In genomic region chr6:11784341-11784740, GRCh38 we compare ENCODE assay signal across 28 cellular contexts. TPM values are rescaled to one million over a fixed set of nuclear protein-coding genes. Genes with fewer than 3 reads are reported as not detected.
"Had no signal": no experiment of that assay in that cellular context is flagged by ENCODE, and none has a peak within 500 bp of the region (broad histone marks: within the 10 kb centered on the region; RNA-seq: fewer than 3 reads in every experiment).

No MANE protein-coding gene starts in this region.

- H2AFZ ChIP-seq: neural progenitor cell, parathyroid adenoma had no signal

- H3K9ac ChIP-seq: neural progenitor cell, parathyroid adenoma had no signal

- H3K4me2 ChIP-seq: neural progenitor cell had no signal

- H3K4me1 ChIP-seq: parathyroid adenoma, psoas muscle, right lobe of liver, sigmoid colon, tibial nerve, vagina had no signal

- H3K79me2 ChIP-seq: parathyroid adenoma had no signal

- DNase-seq: nephron progenitor cell; occipital lobe; ovary; posterior cingulate gyrus; psoas muscle; right cardiac atrium; right lobe of liver; sigmoid colon; small intestine; stimulated activated CD4-positive, alpha-beta T cell treated with anti-CD3 and anti-CD28 coated beads, Interleukin-15, amount 100 ng/mL, for 24 hours; stimulated activated CD4-positive, alpha-beta T cell treated with anti-CD3 and anti-CD28 coated beads, Interleukin-2, amount 100 ng/mL, for 24 hours; stimulated activated CD4-positive, alpha-beta T cell treated with anti-CD3 and anti-CD28 coated beads, Interleukin-2, amount 100 ng/mL, for 48 hours; stimulated activated CD4-positive, alpha-beta T cell treated with anti-CD3 and anti-CD28 coated beads, Interleukin-4, amount 100 ng/mL, for 24 hours; stimulated activated naive B cell treated with anti-CD40 and anti-IgM and Interleukin-4, amounts not matched to agents 10 μg/mL and 1 μg/mL and 100 μg/mL, for 72 hours; stimulated activated naive CD4-positive, alpha-beta T cell treated with Interleukin-2 at 50 U/mL for 16 hours; stomach; thyroid gland; upper lobe of left lung had no signal

- H3K27me3 Mint-ChIP-seq: progenitor cell of endocrine pancreas; stimulated activated naive CD8-positive, alpha-beta T cell treated with anti-CD3 and anti-CD28 coated beads, Interleukin-15, Interleukin-2, amounts not matched to agents 100 ng/mL and 50 ng/mL, for 24 hours had no signal

- FAIRE-seq: small intestine, urothelium cell line had no signal

- H3K27ac ChIP-seq: neural progenitor cell, ovary, parathyroid adenoma, psoas muscle, right lobe of liver, sigmoid colon, stomach, thoracic aorta, thyroid gland, tibial nerve, upper lobe of left lung, vagina had no signal

- H3K4me3 Mint-ChIP-seq: natural killer cell treated with Interleukin-12 subunit alpha and Interleukin-12 subunit beta and Interleukin-15 and Interleukin-18, amount 100 ng/mL, for 72 hours; nephron progenitor cell; neural progenitor cell; stimulated activated effector memory CD8-positive, alpha-beta T cell treated with anti-CD3 and anti-CD28 coated beads, Interleukin-12 subunit alpha, Interleukin-12 subunit beta, amount 100 ng/mL, for 72 hours; stimulated activated naive B cell treated with anti-CD40 and anti-IgM and Interleukin-4, amounts not matched to agents 10 μg/mL and 1 μg/mL and 100 μg/mL, for 72 hours; stimulated activated naive CD8-positive, alpha-beta T cell treated with anti-CD3 and anti-CD28 coated beads, Interleukin-15, Interleukin-2, amounts not matched to agents 100 ng/mL and 50 ng/mL, for 24 hours had no signal

- H3K27ac Mint-ChIP-seq: natural killer cell treated with Interleukin-12 subunit alpha and Interleukin-12 subunit beta and Interleukin-15 and Interleukin-18, amount 100 ng/mL, for 72 hours; nephron progenitor cell; neural progenitor cell; progenitor cell of endocrine pancreas; stimulated activated effector memory CD8-positive, alpha-beta T cell treated with anti-CD3 and anti-CD28 coated beads, Interleukin-12 subunit alpha, Interleukin-12 subunit beta, amount 100 ng/mL, for 72 hours; stimulated activated naive B cell treated with anti-CD40 and anti-IgM and Interleukin-4, amounts not matched to agents 10 μg/mL and 1 μg/mL and 100 μg/mL, for 72 hours; stimulated activated naive CD8-positive, alpha-beta T cell treated with anti-CD3 and anti-CD28 coated beads, Interleukin-15, Interleukin-2, amounts not matched to agents 100 ng/mL and 50 ng/mL, for 24 hours had no signal

- H3K27me3 ChIP-seq: neural progenitor cell, ovary, right lobe of liver, sigmoid colon, stomach, thyroid gland, tibial nerve, upper lobe of left lung, vagina had no signal

- H3K4me3 ChIP-seq: neural progenitor cell, ovary, psoas muscle, right lobe of liver, sigmoid colon, stomach, thoracic aorta, thyroid gland, tibial nerve, upper lobe of left lung, vagina had no signal

- H3K9me3 ChIP-seq: ovary, psoas muscle, right lobe of liver, sigmoid colon, stomach, thoracic aorta, thyroid gland, tibial nerve, upper lobe of left lung, vagina had no signal

- H3K9me3 Mint-ChIP-seq: natural killer cell treated with Interleukin-12 subunit alpha and Interleukin-12 subunit beta and Interleukin-15 and Interleukin-18, amount 100 ng/mL, for 72 hours; stimulated activated naive B cell treated with anti-CD40 and anti-IgM and Interleukin-4, amounts not matched to agents 10 μg/mL and 1 μg/mL and 100 μg/mL, for 72 hours had no signal

- H3K36me3 ChIP-seq: ovary, right lobe of liver, sigmoid colon, stomach, thoracic aorta, thyroid gland, tibial nerve, upper lobe of left lung, vagina had no signal

- ATAC-seq: natural killer cell treated with Interleukin-12 subunit alpha and Interleukin-12 subunit beta and Interleukin-15 and Interleukin-18, amount 100 ng/mL, for 72 hours; psoas muscle; right cardiac atrium; stimulated activated effector memory CD8-positive, alpha-beta T cell treated with anti-CD3 and anti-CD28 coated beads, Interleukin-12 subunit alpha, Interleukin-12 subunit beta, amount 100 ng/mL, for 72 hours; stimulated activated naive B cell treated with anti-CD40 and anti-IgM and Interleukin-4, amounts not matched to agents 10 μg/mL and 1 μg/mL and 100 μg/mL, for 72 hours had no signal

RNA-seq across cellular contexts. Expression of gene ADTRP, which starts 5.7 kb away (rescaled TPM):
- total RNA-seq: progenitor cell of endocrine pancreas, psoas muscle, thoracic aorta, tibial nerve, vagina had no signal
